ENCODE assay signal across 1 cellular context in genomic region chr5:146447734-146448380, GRCh38.
TF ChIP-seq lines count a peak whose summit lies in the region.

No MANE protein-coding gene starts in this region.

TF ChIP-seq in K562, 482 proteins besides CTCF, POLR2A, EP300 and RAD21 (continued from another document and continues in another):
- TF ChIP-seq CLOCK (CRISPR knock-in tag; IDR thresholded peaks at IDR 0.05; ENCODE audit: borderline replicate concordance) (no peak), RBFOX2 (IDR thresholded peaks at IDR 0.05; ENCODE audit: low read depth, low read length) (no peak; the same call in 1 of the 2 replicates), NR4A1 (CRISPR knock-in tag; IDR thresholded peaks at IDR 0.05) (no peak), NR4A1 (tag; IDR thresholded peaks at IDR 0.05) (no peak), FOXA1 (IDR thresholded peaks at IDR 0.05; ENCODE audit: borderline replicate concordance) (no peak), USF1 (CRISPR knock-in tag; IDR thresholded peaks at IDR 0.05) (no peak), THRB (CRISPR knock-in tag; conservative IDR thresholded peaks at IDR 0.05) (peak; percentile 83), ZKSCAN8 (CRISPR knock-in tag; IDR thresholded peaks at IDR 0.05) (0 out of 2 replicates have a peak, but pooled peaks have one; percentile 27), PHB (CRISPR knock-in tag; IDR thresholded peaks at IDR 0.05) (no peak), SNAPC5 (CRISPR knock-in tag; IDR thresholded peaks at IDR 0.05) (no peak), ZNF57 (CRISPR knock-in tag; IDR thresholded peaks at IDR 0.05) (no peak), BRD4 (IDR thresholded peaks at IDR 0.05) (0 out of 2 replicates have a peak, but pooled peaks have one; percentile 82), SETDB1 (IDR thresholded peaks at IDR 0.05; ENCODE audit: low read length) (no peak), TBP (optimal IDR thresholded peaks at IDR 0.05; ENCODE audit: low read depth, low read length) (peak; percentile 6), SP2 (IDR thresholded peaks at IDR 0.05; ENCODE audit: extremely low read depth, low read depth, low read length, poor library complexity, severe bottlenecking) (no peak), ZBTB5 (IDR thresholded peaks at IDR 0.05) (no peak), CCAR2 (IDR thresholded peaks at IDR 0.05; ENCODE audit: low read depth, low read length) (no peak), POLR2G (IDR thresholded peaks at IDR 0.05; ENCODE audit: low read depth, low read length) (no peak), IRF2 (CRISPR knock-in tag; IDR thresholded peaks at IDR 0.05) (no peak), NR0B1 (IDR thresholded peaks at IDR 0.05; ENCODE audit: partially characterized antibody) (no peak), BRCA1 (IDR thresholded peaks at IDR 0.05) (no peak), BRCA1 (CRISPR knock-in tag; IDR thresholded peaks at IDR 0.05) (no peak), ZFP30 (CRISPR knock-in tag; IDR thresholded peaks at IDR 0.05; ENCODE audit: borderline replicate concordance) (no peak), ZNF311 (CRISPR knock-in tag; IDR thresholded peaks at IDR 0.05) (no peak), SMARCA5 (IDR thresholded peaks at IDR 0.05) (peak; percentile 34; the same call in 1 of the 2 replicates), TFAP4 (CRISPR knock-in tag; IDR thresholded peaks at IDR 0.05; ENCODE audit: borderline replicate concordance) (no peak), ETS1 (conservative IDR thresholded peaks at IDR 0.05; ENCODE audit: control insufficient read depth, low read depth, low read length) (no peak), TCFL5 (CRISPR knock-in tag; conservative IDR thresholded peaks at IDR 0.05) (no peak), PRDM10 (IDR thresholded peaks at IDR 0.05; ENCODE audit: partially characterized antibody) (no peak), ZNF830 (CRISPR knock-in tag; IDR thresholded peaks at IDR 0.05) (no peak), GTF2A2 (tag; IDR thresholded peaks at IDR 0.05) (no peak), KLF1 (tag; IDR thresholded peaks at IDR 0.05) (peak; percentile 5; the same call in 1 of the 2 replicates), MNT (conservative IDR thresholded peaks at IDR 0.05) (peak in 1 of 2 experiments; percentile 5; a peak in 1 of 4 replicates), LEF1 (IDR thresholded peaks at IDR 0.05) (no peak), ARHGAP35 (IDR thresholded peaks at IDR 0.05; ENCODE audit: partially characterized antibody) (no peak), MBD1 (CRISPR knock-in tag; IDR thresholded peaks at IDR 0.05) (no peak), DMBX1 (CRISPR knock-in tag; IDR thresholded peaks at IDR 0.05; ENCODE audit: borderline replicate concordance) (0 out of 2 replicates have a peak, but pooled peaks have one; percentile 57), ZC3H4 (CRISPR knock-in tag; IDR thresholded peaks at IDR 0.05; ENCODE audit: borderline replicate concordance) (no peak), RBBP5 (IDR thresholded peaks at IDR 0.05; ENCODE audit: borderline replicate concordance, insufficient read depth, low read length, poor library complexity, severe bottlenecking) (no peak), SREBF1 (IDR thresholded peaks at IDR 0.05; ENCODE audit: borderline replicate concordance, low read depth, low read length) (no peak), MAX (CRISPR knock-in tag; IDR thresholded peaks at IDR 0.05) (no peak), ZNF175 (CRISPR knock-in tag; IDR thresholded peaks at IDR 0.05; ENCODE audit: low read depth) (no peak; the same call in 1 of the 2 replicates), ZC3H11A (IDR thresholded peaks at IDR 0.05; ENCODE audit: low read depth, low read length) (no peak)
